ENCODE assay signal across 8 cellular contexts in genomic region chr1:192808588-192809285, GRCh38. TPM values are rescaled to one million over a fixed set of nuclear protein-coding genes. Genes with fewer than 3 reads are reported as not detected.
DNase-seq lines count a peak whose midpoint lies in the region; ATAC-seq and TF ChIP-seq lines count a peak whose summit lies in the region.

TSS of gene RGS2 (plus strand) at chr1:192809039. CDS start at chr1:192809072, 33 bp downstream.

- H3K4me3 Mint-ChIP-seq in Caco-2 (ENCODE audit: unreplicated experiment): peak within 1 kb of the TSS; percentile 97
- H3K4me3 Mint-ChIP-seq in endothelial cell (ENCODE audit: unreplicated experiment): peak within 1 kb of the TSS; percentile 96

- H3K9me3 Mint-ChIP-seq in Caco-2 (ENCODE audit: unreplicated experiment) (no peaks in the 10 kb centered on the region), endothelial cell (ENCODE audit: unreplicated experiment) (no peaks in the 10 kb centered on the region)

- H3K27ac Mint-ChIP-seq in Caco-2 (ENCODE audit: unreplicated experiment) (peak within 1 kb of the TSS; percentile 90), endothelial cell (ENCODE audit: unreplicated experiment) (peak within 1 kb of the TSS; percentile 85)

- BruUV-seq in Caco-2 (replicated peaks; lab: Mats Ljungman, UMichigan): no TSS peak

- H3K36me3 Mint-ChIP-seq in Caco-2 (ENCODE audit: insufficient read depth, unreplicated experiment) (peaks cover 14% of the 10 kb centered on the region), endothelial cell (ENCODE audit: low read depth, unreplicated experiment) (peaks cover 5% of the 10 kb centered on the region)

- H3K4me1 ChIP-seq in Caco-2: no peaks in the 10 kb centered on the region

- H3K9me3 ChIP-seq in Caco-2: no peaks in the 10 kb centered on the region

- peak within 1 kb of the TSS; percentile 49 for H3K4me3 ChIP-seq in Caco-2 (ENCODE audit: low read depth, low read length)

- no peaks in the 10 kb centered on the region for H3K27me3 Mint-ChIP-seq in Caco-2 (ENCODE audit: insufficient read depth, unreplicated experiment)
- no peaks in the 10 kb centered on the region for H3K27me3 Mint-ChIP-seq in endothelial cell (ENCODE audit: unreplicated experiment)

- H3K27me3 ChIP-seq in Caco-2 (replicated peaks; ENCODE audit: control insufficient read depth, insufficient read depth, low read length): no peaks in the 10 kb centered on the region

- H3K36me3 ChIP-seq in Caco-2 (ENCODE audit: control insufficient read depth, insufficient read depth, low read length): no peaks in the 10 kb centered on the region; the same call in 1 of the 2 replicates

- CTCF ChIA-PET in Caco-2 (lab: Charles Lee): interaction anchor here (2.3 kb wide), 1 partner anchor 210 kb away, joined by 8 read pairs; no protein-coding TSS in a partner anchor

- POLR2A ChIA-PET in Caco-2 (lab: Charles Lee): interaction anchor here (0.5 to 1.0 kb wide), 4 partner anchors 15 to 261 kb away, joined by 3 to 7 read pairs (median 4); no protein-coding TSS in a partner anchor

- DNase-seq in Caco-2 (peak; percentile 93 to 94), HT1080 (ENCODE audit: low read depth) (peak; percentile 90), NOMO-1 treated with dmso at 0.1 percent for 144 hours (lab: John Stamatoyannopoulos, UW; ENCODE audit: unreplicated experiment) (peak; percentile 80), endothelial cell (ENCODE audit: low spot score) (peak; percentile 86), midbrain (lab: John Stamatoyannopoulos, UW) (peak; percentile 99)
- DNase-seq in activated CD8-positive, alpha-beta memory T cell treated with anti-CD3 and anti-CD28 coated beads, Interleukin-2, amount 50 U/mL, for 24 hours (ENCODE audit: extremely low read depth): peak; percentile 66
- peak; percentile 80 to 84 for DNase-seq in stimulated activated CD8-positive, alpha-beta memory T cell treated with anti-CD3 and anti-CD28 coated beads, Interleukin-15, amount 100 ng/mL, for 48 hours (ENCODE audit: low read depth in 2 of 2)

- peak; percentile 86 for ATAC-seq in GM21367 (IDR thresholded peaks at IDR 0.05; ENCODE audit: unreplicated experiment)

- intact Hi-C loops in Caco-2 (cut with micrococcal nuclease; ENCODE audit: unreplicated experiment): loop anchor here (1.0 to 5.0 kb wide), 6 partner anchors 71 to 336 kb away; partner anchors contain the start of genes RO60 and UCHL5

- peaks cover 20% of the 10 kb centered on the region for H3K4me1 Mint-ChIP-seq in Caco-2 (ENCODE audit: low read depth, unreplicated experiment)
- peaks cover 18% of the 10 kb centered on the region for H3K4me1 Mint-ChIP-seq in endothelial cell (ENCODE audit: unreplicated experiment)

- TF ChIP-seq CTCF in Caco-2 (IDR thresholded peaks at IDR 0.05; ENCODE audit: insufficient read depth in 1 of 2, low read depth in 1 of 2, low read length in 1 of 2, severe bottlenecking in 1 of 2, unreplicated experiment in 1 of 2) (peak; percentile 28 to 32), endothelial cell (IDR thresholded peaks at IDR 0.05; ENCODE audit: unreplicated experiment) (no peak)

RNA-seq across cellular contexts. Expression of gene RGS2, which starts in this region (rescaled TPM):
- total RNA-seq in Caco-2 (2022): 5.1 and 5.9 TPM in 2 replicates
- total RNA-seq in HT1080 (2014; rRNA removed; shearing (Covaris generic)): 3.6 and 5.2 TPM in 2 replicates
- polyA plus RNA-seq in HT1080 (2015; cell fraction: cytosol; rRNA removed): 2.0 and 2.6 TPM in 2 replicates
- polyA plus RNA-seq in HT1080 (2015; cell fraction: nucleus; rRNA removed): 3.0 and 3.5 TPM in 2 replicates
- 4.7 TPM for total RNA-seq in endothelial cell (ENCODE audit: unreplicated experiment)

Comparison
In these comparisons a context has a peak if more than half of its experiments do, and no peak if none do; other contexts are left out.
1. Peak in every context shown above with its lines: DNase-seq, ATAC-seq and H3K4me3 ChIP-seq.